21 cellular contexts compared by ENCODE assay signal in the genomic region with DNA sequence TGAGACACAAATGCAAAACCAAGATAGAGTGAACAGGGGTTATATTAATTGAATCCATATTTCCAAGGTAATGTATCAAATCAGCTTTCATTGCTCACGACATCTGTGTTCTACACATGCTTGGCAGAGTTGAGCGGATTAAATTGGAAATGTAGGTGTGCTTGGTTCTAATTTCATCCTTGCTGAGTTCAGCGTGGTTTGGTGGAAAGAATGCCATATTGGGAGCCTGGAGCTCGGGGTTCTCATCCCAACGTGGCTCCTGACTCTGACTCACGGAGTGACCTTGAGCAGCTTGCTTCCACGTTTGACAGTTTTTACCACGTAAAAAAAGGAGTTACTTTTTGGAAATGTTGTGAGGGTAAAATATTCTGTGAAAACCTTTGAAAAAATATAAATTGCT.
DNase-seq lines count a peak whose midpoint lies in the region; ATAC-seq and TF ChIP-seq lines count a peak whose summit lies in the region.
"Had no signal": no experiment of that assay in that cellular context is flagged by ENCODE, and none has a peak within 500 bp of the region (broad histone marks: within the 10 kb centered on the region; RNA-seq: fewer than 3 reads in every experiment).

No MANE protein-coding gene starts in this region.

- peaks cover 14% of the 10 kb centered on the region for H3K36me3 ChIP-seq in cardiac muscle cell

- H3K4me3 ChIP-seq in cardiac muscle cell, result no peak overlapping the region
- H3K4me3 ChIP-seq: A549, GM12878, GM23338 had no signal

- intact Hi-C loops in Right ventricle myocardium superior (cut with DNase I) (no loop called here), head of caudate nucleus (cut with DNase I) (no loop called here)

- no peaks in the 10 kb centered on the region for H3K9me3 ChIP-seq in cardiac muscle cell (ENCODE audit: low read depth)
- no peaks in the 10 kb centered on the region for H3K9me3 ChIP-seq in T-helper 17 cell (ENCODE audit: control insufficient read depth, low read length, poor library complexity, severe bottlenecking)
- H3K9me3 ChIP-seq: A549, Caco-2 had no signal

- H3K36me3 Mint-ChIP-seq in T-helper 17 cell (ENCODE audit: low read depth), result peaks cover 22% of the 10 kb centered on the region

- H3K27ac Mint-ChIP-seq in T-helper 17 cell, result peak overlapping the region; percentile 86
- H3K27ac Mint-ChIP-seq: GM23338, H9 had no signal

- in situ Hi-C loops in KBM-7 (cut with MboI; ENCODE audit: low pct_unique_long_range_greater_than_20kb, low sequenced_read_pairs), result no loop called here

- H3K4me1 Mint-ChIP-seq in T-helper 17 cell, result peaks cover 6% of the 10 kb centered on the region
- H3K4me1 Mint-ChIP-seq: CD4-positive, alpha-beta memory T cell; GM23338 had no signal

- no peak for TF ChIP-seq CTCF in cardiac muscle cell (IDR thresholded peaks at IDR 0.05; ENCODE audit: low read depth, low read length)

- H3K4me1 ChIP-seq in cardiac muscle cell (ENCODE audit: low read depth), result peaks cover 41% of the 10 kb centered on the region
- H3K4me1 ChIP-seq: A549, Caco-2 had no signal

- H3K27me3 Mint-ChIP-seq in T-helper 17 cell, result no peaks in the 10 kb centered on the region
- H3K27me3 Mint-ChIP-seq: CD4-positive, alpha-beta memory T cell had no signal

- peak overlapping the region; percentile 100 for H3K27ac ChIP-seq in cardiac muscle cell
- H3K27ac ChIP-seq: A549 had no signal

- ATAC-seq in Right ventricle myocardium superior (ENCODE audit: poor library complexity) (no peak), T-helper 17 cell (no peak), HG03565 (IDR thresholded peaks at IDR 0.05; ENCODE audit: unreplicated experiment) (no peak)
- ATAC-seq: A549, GM12878, GM23338, HCT116 had no signal

- peak overlapping the region; percentile 25 for H3K4me3 Mint-ChIP-seq in T-helper 17 cell
- H3K4me3 Mint-ChIP-seq: CD4-positive, alpha-beta memory T cell; GM23338; H9 had no signal

- no peaks in the 10 kb centered on the region for H3K27me3 ChIP-seq in cardiac muscle cell

- DNase-seq in cardiac muscle cell (ENCODE audit: low read depth in 1 of 2, low spot score in 1 of 2), result no peak
- DNase-seq in Right ventricle myocardium superior, result no peak
- DNase-seq in T-helper 17 cell, result no peak
- peak in 40 of 42 donors; percentile 16 to 88 (median 60) for DNase-seq in head of caudate nucleus
- DNase-seq in COLO668 (lab: John Stamatoyannopoulos, UW; ENCODE audit: unreplicated experiment), result no peak
- no peak for DNase-seq in KBM-7
- DNase-seq: 8988T; ACHN; AML-193; C1 segment of cervical spinal cord; Caco-2; CD4-positive, alpha-beta memory T cell; DMS153; EL; GDM1; H9 had no signal

Comparison
In these comparisons a context has a peak if more than half of its experiments do, and no peak if none do; other contexts are left out.
1. DNase-seq: peak in head of caudate nucleus (40 of 42); none in cardiac muscle cell (0 of 2), Right ventricle myocardium superior (single experiment), T-helper 17 cell (0 of 3), COLO668 (single experiment) and KBM-7 (single experiment).